Comparison of ENCODE assay signal across 1 cellular context in genomic region chr15:42273099-42273899, GRCh38.
TF ChIP-seq lines count a peak whose summit lies in the region.

TSS of gene GANC (plus strand) at chr15:42273201. CDS start at chr15:42274482, 1,281 bp downstream.
TSS of gene TMEM87A (minus strand) at chr15:42273433. CDS start at chr15:42273398, 35 bp downstream.

TF ChIP-seq in HepG2, 621 proteins besides CTCF, POLR2A, EP300 and RAD21 (continued from another document):
- TF ChIP-seq ZNF280B (CRISPR knock-in tag; IDR thresholded peaks at IDR 0.05; ENCODE audit: borderline replicate concordance), result peak; percentile 74; the same call in 1 of the 2 replicates
- peak; percentile 59 for TF ChIP-seq HNF4A (CRISPR knock-in tag; IDR thresholded peaks at IDR 0.05)
- peak; percentile 89 for TF ChIP-seq ZMYM4 (CRISPR knock-in tag; IDR thresholded peaks at IDR 0.05)
- TF ChIP-seq SOX5 (CRISPR knock-in tag; IDR thresholded peaks at IDR 0.05; ENCODE audit: borderline replicate concordance), result peak; percentile 33; the same call in 1 of the 2 replicates
TF ChIP-seq in HepG2: peak in this region for 305.
